In the genomic region with DNA sequence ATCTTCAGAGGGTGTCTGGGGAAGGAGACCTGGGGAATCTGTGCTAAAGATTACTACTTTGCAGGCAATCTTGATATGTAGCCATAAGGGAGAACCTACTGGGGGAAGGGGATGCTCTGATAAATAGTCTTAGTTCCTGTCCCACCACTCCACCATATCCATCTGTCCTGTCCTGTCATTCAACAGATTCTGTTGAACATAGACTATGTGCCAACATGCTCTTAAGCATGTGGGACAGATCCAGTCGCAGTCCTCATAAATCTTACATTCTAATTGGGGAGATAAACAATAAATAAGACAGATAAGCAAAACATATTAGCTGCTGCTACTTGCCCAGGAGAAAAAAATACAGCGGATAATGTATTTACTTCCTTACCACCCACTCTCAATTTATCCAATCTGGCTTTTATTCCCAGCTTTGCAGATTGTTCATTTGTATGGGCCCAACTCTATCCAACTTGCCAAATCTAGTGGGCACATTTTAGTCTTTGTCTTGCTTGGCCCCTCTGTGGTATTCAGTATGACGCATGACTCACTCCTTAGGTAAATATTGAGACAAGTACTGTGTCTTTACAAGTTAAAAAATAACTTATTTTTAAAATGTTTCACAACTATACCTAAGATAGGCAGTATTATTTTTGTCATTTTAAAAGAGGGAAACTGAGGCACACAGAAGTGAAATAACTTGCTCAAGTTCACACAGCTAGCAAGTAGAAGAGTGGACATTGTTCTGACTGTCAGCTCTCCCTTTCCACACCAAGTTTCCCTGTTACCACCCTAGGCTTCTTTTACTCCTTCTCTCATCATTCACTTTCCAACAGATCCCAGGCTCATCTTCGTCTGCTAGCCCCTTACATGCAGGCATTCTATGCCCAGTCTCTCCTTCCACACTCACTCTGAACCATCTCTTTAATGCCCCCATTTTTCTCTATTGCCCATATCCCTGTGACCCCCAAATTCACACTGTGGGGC, we compare ENCODE assay signal across 1 cellular context.
TF ChIP-seq lines count a peak whose summit lies in the region.

No MANE protein-coding gene starts in this region.

TF ChIP-seq in HepG2, 621 proteins besides CTCF, POLR2A, EP300 and RAD21 (continued from another document and continues in another):
- TF ChIP-seq, protein P1, sequence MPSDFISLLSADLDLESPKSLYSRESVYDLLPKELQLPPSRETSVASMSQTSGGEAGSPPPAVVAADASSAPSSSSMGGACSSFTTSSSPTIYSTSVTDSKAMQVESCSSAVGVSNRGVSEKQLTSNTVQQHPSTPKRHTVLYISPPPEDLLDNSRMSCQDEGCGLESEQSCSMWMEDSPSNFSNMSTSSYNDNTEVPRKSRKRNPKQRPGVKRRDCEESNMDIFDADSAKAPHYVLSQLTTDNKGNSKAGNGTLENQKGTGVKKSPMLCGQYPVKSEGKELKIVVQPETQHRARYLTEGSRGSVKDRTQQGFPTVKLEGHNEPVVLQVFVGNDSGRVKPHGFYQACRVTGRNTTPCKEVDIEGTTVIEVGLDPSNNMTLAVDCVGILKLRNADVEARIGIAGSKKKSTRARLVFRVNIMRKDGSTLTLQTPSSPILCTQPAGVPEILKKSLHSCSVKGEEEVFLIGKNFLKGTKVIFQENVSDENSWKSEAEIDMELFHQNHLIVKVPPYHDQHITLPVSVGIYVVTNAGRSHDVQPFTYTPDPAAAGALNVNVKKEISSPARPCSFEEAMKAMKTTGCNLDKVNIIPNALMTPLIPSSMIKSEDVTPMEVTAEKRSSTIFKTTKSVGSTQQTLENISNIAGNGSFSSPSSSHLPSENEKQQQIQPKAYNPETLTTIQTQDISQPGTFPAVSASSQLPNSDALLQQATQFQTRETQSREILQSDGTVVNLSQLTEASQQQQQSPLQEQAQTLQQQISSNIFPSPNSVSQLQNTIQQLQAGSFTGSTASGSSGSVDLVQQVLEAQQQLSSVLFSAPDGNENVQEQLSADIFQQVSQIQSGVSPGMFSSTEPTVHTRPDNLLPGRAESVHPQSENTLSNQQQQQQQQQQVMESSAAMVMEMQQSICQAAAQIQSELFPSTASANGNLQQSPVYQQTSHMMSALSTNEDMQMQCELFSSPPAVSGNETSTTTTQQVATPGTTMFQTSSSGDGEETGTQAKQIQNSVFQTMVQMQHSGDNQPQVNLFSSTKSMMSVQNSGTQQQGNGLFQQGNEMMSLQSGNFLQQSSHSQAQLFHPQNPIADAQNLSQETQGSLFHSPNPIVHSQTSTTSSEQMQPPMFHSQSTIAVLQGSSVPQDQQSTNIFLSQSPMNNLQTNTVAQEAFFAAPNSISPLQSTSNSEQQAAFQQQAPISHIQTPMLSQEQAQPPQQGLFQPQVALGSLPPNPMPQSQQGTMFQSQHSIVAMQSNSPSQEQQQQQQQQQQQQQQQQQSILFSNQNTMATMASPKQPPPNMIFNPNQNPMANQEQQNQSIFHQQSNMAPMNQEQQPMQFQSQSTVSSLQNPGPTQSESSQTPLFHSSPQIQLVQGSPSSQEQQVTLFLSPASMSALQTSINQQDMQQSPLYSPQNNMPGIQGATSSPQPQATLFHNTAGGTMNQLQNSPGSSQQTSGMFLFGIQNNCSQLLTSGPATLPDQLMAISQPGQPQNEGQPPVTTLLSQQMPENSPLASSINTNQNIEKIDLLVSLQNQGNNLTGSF (CRISPR knock-in tag; IDR thresholded peaks at IDR 0.05): no peak
- no peak for TF ChIP-seq SIX4 (CRISPR knock-in tag; IDR thresholded peaks at IDR 0.05)
- no peak for TF ChIP-seq ZNF569 (CRISPR knock-in tag; IDR thresholded peaks at IDR 0.05; ENCODE audit: borderline replicate concordance)
- TF ChIP-seq ZNF33A (CRISPR knock-in tag; IDR thresholded peaks at IDR 0.05; ENCODE audit: borderline replicate concordance): 0 out of 2 replicates have a peak, but pooled peaks have one; percentile 28
- no peak for TF ChIP-seq ZNF296 (CRISPR knock-in tag; conservative IDR thresholded peaks at IDR 0.05)
- TF ChIP-seq EHMT2 (IDR thresholded peaks at IDR 0.05; ENCODE audit: borderline replicate concordance, low read depth, low read length): no peak; the same call in 1 of the 2 replicates
- TF ChIP-seq, protein P2, sequence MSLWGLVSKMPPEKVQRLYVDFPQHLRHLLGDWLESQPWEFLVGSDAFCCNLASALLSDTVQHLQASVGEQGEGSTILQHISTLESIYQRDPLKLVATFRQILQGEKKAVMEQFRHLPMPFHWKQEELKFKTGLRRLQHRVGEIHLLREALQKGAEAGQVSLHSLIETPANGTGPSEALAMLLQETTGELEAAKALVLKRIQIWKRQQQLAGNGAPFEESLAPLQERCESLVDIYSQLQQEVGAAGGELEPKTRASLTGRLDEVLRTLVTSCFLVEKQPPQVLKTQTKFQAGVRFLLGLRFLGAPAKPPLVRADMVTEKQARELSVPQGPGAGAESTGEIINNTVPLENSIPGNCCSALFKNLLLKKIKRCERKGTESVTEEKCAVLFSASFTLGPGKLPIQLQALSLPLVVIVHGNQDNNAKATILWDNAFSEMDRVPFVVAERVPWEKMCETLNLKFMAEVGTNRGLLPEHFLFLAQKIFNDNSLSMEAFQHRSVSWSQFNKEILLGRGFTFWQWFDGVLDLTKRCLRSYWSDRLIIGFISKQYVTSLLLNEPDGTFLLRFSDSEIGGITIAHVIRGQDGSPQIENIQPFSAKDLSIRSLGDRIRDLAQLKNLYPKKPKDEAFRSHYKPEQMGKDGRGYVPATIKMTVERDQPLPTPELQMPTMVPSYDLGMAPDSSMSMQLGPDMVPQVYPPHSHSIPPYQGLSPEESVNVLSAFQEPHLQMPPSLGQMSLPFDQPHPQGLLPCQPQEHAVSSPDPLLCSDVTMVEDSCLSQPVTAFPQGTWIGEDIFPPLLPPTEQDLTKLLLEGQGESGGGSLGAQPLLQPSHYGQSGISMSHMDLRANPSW (CRISPR knock-in tag; IDR thresholded peaks at IDR 0.05; ENCODE audit: borderline replicate concordance): no peak
- TF ChIP-seq, protein P3, sequence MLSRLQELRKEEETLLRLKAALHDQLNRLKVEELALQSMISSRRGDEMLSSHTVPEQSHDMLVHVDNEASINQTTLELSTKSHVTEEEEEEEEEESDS (CRISPR knock-in tag; IDR thresholded peaks at IDR 0.05; ENCODE audit: borderline replicate concordance): no peak
- no peak for TF ChIP-seq PHF21A (CRISPR knock-in tag; IDR thresholded peaks at IDR 0.05)
- peak; percentile 36; the same call in 1 of the 2 replicates for TF ChIP-seq ELF3 (CRISPR knock-in tag; IDR thresholded peaks at IDR 0.05)
- no peak for TF ChIP-seq NFYC (CRISPR knock-in tag; IDR thresholded peaks at IDR 0.05)
- TF ChIP-seq NPAS2 (CRISPR knock-in tag; IDR thresholded peaks at IDR 0.05; ENCODE audit: borderline replicate concordance): no peak
- no peak for TF ChIP-seq ZNF839 (CRISPR knock-in tag; IDR thresholded peaks at IDR 0.05; ENCODE audit: borderline replicate concordance)
- TF ChIP-seq HMG20A (CRISPR knock-in tag; IDR thresholded peaks at IDR 0.05; ENCODE audit: borderline replicate concordance): peak; percentile 51; the same call in 1 of the 2 replicates
- TF ChIP-seq, protein P4, sequence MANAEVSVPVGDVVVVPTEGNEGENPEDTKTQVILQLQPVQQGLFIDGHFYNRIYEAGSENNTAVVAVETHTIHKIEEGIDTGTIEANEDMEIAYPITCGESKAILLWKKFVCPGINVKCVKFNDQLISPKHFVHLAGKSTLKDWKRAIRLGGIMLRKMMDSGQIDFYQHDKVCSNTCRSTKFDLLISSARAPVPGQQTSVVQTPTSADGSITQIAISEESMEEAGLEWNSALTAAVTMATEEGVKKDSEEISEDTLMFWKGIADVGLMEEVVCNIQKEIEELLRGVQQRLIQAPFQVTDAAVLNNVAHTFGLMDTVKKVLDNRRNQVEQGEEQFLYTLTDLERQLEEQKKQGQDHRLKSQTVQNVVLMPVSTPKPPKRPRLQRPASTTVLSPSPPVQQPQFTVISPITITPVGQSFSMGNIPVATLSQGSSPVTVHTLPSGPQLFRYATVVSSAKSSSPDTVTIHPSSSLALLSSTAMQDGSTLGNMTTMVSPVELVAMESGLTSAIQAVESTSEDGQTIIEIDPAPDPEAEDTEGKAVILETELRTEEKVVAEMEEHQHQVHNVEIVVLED (CRISPR knock-in tag; IDR thresholded peaks at IDR 0.05; ENCODE audit: borderline replicate concordance): no peak
- peak; percentile 96 for TF ChIP-seq JUND (CRISPR knock-in tag; IDR thresholded peaks at IDR 0.05)
- no peak for TF ChIP-seq HDAC6 (IDR thresholded peaks at IDR 0.05; ENCODE audit: low read depth, low read length)
- no peak for TF ChIP-seq ZNF468 (CRISPR knock-in tag; IDR thresholded peaks at IDR 0.05)
- TF ChIP-seq KLF15 (CRISPR knock-in tag; IDR thresholded peaks at IDR 0.05; ENCODE audit: borderline replicate concordance): no peak
- TF ChIP-seq, protein P5, sequence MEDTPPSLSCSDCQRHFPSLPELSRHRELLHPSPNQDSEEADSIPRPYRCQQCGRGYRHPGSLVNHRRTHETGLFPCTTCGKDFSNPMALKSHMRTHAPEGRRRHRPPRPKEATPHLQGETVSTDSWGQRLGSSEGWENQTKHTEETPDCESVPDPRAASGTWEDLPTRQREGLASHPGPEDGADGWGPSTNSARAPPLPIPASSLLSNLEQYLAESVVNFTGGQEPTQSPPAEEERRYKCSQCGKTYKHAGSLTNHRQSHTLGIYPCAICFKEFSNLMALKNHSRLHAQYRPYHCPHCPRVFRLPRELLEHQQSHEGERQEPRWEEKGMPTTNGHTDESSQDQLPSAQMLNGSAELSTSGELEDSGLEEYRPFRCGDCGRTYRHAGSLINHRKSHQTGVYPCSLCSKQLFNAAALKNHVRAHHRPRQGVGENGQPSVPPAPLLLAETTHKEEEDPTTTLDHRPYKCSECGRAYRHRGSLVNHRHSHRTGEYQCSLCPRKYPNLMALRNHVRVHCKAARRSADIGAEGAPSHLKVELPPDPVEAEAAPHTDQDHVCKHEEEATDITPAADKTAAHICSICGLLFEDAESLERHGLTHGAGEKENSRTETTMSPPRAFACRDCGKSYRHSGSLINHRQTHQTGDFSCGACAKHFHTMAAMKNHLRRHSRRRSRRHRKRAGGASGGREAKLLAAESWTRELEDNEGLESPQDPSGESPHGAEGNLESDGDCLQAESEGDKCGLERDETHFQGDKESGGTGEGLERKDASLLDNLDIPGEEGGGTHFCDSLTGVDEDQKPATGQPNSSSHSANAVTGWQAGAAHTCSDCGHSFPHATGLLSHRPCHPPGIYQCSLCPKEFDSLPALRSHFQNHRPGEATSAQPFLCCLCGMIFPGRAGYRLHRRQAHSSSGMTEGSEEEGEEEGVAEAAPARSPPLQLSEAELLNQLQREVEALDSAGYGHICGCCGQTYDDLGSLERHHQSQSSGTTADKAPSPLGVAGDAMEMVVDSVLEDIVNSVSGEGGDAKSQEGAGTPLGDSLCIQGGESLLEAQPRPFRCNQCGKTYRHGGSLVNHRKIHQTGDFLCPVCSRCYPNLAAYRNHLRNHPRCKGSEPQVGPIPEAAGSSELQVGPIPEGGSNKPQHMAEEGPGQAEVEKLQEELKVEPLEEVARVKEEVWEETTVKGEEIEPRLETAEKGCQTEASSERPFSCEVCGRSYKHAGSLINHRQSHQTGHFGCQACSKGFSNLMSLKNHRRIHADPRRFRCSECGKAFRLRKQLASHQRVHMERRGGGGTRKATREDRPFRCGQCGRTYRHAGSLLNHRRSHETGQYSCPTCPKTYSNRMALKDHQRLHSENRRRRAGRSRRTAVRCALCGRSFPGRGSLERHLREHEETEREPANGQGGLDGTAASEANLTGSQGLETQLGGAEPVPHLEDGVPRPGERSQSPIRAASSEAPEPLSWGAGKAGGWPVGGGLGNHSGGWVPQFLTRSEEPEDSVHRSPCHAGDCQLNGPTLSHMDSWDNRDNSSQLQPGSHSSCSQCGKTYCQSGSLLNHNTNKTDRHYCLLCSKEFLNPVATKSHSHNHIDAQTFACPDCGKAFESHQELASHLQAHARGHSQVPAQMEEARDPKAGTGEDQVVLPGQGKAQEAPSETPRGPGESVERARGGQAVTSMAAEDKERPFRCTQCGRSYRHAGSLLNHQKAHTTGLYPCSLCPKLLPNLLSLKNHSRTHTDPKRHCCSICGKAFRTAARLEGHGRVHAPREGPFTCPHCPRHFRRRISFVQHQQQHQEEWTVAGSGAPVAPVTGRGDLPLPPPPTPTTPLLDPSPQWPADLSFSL (CRISPR knock-in tag; IDR thresholded peaks at IDR 0.05): no peak
- TF ChIP-seq, protein P6, sequence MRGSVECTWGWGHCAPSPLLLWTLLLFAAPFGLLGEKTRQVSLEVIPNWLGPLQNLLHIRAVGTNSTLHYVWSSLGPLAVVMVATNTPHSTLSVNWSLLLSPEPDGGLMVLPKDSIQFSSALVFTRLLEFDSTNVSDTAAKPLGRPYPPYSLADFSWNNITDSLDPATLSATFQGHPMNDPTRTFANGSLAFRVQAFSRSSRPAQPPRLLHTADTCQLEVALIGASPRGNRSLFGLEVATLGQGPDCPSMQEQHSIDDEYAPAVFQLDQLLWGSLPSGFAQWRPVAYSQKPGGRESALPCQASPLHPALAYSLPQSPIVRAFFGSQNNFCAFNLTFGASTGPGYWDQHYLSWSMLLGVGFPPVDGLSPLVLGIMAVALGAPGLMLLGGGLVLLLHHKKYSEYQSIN (CRISPR knock-in tag; IDR thresholded peaks at IDR 0.05; ENCODE audit: borderline replicate concordance): no peak
- TF ChIP-seq IKZF4 (CRISPR knock-in tag; IDR thresholded peaks at IDR 0.05; ENCODE audit: borderline replicate concordance, low read depth, not compliant biosample characterization): no peak
- TF ChIP-seq ZNF350 (CRISPR knock-in tag; IDR thresholded peaks at IDR 0.05; ENCODE audit: borderline replicate concordance, low read depth): no peak
- TF ChIP-seq ZNF331 (CRISPR knock-in tag; IDR thresholded peaks at IDR 0.05): peak; percentile 19; the same call in 1 of the 2 replicates
- no peak for TF ChIP-seq POGZ (CRISPR knock-in tag; IDR thresholded peaks at IDR 0.05)
- no peak for TF ChIP-seq CBX5 (CRISPR knock-in tag; IDR thresholded peaks at IDR 0.05; ENCODE audit: borderline replicate concordance)
- TF ChIP-seq, protein P7, sequence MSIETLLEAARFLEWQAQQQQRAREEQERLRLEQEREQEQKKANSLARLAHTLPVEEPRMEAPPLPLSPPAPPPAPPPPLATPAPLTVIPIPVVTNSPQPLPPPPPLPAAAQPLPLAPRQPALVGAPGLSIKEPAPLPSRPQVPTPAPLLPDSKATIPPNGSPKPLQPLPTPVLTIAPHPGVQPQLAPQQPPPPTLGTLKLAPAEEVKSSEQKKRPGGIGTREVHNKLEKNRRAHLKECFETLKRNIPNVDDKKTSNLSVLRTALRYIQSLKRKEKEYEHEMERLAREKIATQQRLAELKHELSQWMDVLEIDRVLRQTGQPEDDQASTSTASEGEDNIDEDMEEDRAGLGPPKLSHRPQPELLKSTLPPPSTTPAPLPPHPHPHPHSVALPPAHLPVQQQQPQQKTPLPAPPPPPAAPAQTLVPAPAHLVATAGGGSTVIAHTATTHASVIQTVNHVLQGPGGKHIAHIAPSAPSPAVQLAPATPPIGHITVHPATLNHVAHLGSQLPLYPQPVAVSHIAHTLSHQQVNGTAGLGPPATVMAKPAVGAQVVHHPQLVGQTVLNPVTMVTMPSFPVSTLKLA (IDR thresholded peaks at IDR 0.05): no peak
- no peak for TF ChIP-seq ZNF775 (CRISPR knock-in tag; IDR thresholded peaks at IDR 0.05; ENCODE audit: borderline replicate concordance)
- no peak for TF ChIP-seq ZNF678 (CRISPR knock-in tag; IDR thresholded peaks at IDR 0.05)
- no peak for TF ChIP-seq ZNF496 (CRISPR knock-in tag; IDR thresholded peaks at IDR 0.05; ENCODE audit: insufficient replicate concordance)
- TF ChIP-seq, protein P8, sequence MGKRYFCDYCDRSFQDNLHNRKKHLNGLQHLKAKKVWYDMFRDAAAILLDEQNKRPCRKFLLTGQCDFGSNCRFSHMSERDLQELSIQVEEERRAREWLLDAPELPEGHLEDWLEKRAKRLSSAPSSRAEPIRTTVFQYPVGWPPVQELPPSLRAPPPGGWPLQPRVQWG (CRISPR knock-in tag; IDR thresholded peaks at IDR 0.05; ENCODE audit: borderline replicate concordance, low read depth): no peak
- TF ChIP-seq RBM39 (IDR thresholded peaks at IDR 0.05; ENCODE audit: low read depth, low read length, poor library complexity, severe bottlenecking): no peak
- TF ChIP-seq RARG (CRISPR knock-in tag; IDR thresholded peaks at IDR 0.05; ENCODE audit: low read depth): no peak
- TF ChIP-seq HDAC2 (CRISPR knock-in tag; IDR thresholded peaks at IDR 0.05): no peak; the same call in 1 of the 2 replicates
- TF ChIP-seq ZSCAN20 (CRISPR knock-in tag; IDR thresholded peaks at IDR 0.05; ENCODE audit: borderline replicate concordance): no peak
- no peak for TF ChIP-seq U2AF2 (IDR thresholded peaks at IDR 0.05; ENCODE audit: low read depth, low read length)
